Comparison of ENCODE assay signal across 8 cellular contexts in genomic region chr5:179821298-179822058, GRCh38. TPM values are rescaled to one million over a fixed set of nuclear protein-coding genes. Genes with fewer than 3 reads are reported as not detected.
DNase-seq lines count a peak whose midpoint lies in the region; ATAC-seq and TF ChIP-seq lines count a peak whose summit lies in the region.

No MANE protein-coding gene starts in this region.

- no peaks in the 10 kb centered on the region for H3K9me3 ChIP-seq in BE2C
- H3K9me3 ChIP-seq in lung (ENCODE audit: control insufficient read depth in 2 of 2, insufficient read depth in 1 of 2, low read length in 1 of 2): no peaks in the 10 kb centered on the region

- peak; percentile 31 for ATAC-seq in HG03378 (IDR thresholded peaks at IDR 0.05; ENCODE audit: unreplicated experiment)
- peak; percentile 73 for ATAC-seq in activated CD8-positive, alpha-beta T cell treated with anti-CD3 and anti-CD28 coated beads, Interleukin-2, amount 10 ng/mL, durations not matched to agents 7 days and 5 days
- ATAC-seq in lung (ENCODE audit: insufficient read depth, low FRiP score): peak; percentile 68

- no peaks in the 10 kb centered on the region for H3K27me3 Mint-ChIP-seq in activated CD8-positive, alpha-beta T cell treated with anti-CD3 and anti-CD28 coated beads, Interleukin-2, amount 10 ng/mL, durations not matched to agents 7 days and 5 days (ENCODE audit: low read depth)

- no peaks in the 10 kb centered on the region for H3K27me3 ChIP-seq in BE2C
- no peaks in the 10 kb centered on the region for H3K27me3 ChIP-seq in lung (ENCODE audit: control insufficient read depth, insufficient read depth)

- POLR2A ChIA-PET in activated CD8-positive, alpha-beta T cell treated with anti-CD3 and anti-CD28 coated beads, Interleukin-2, amount 10 ng/mL, durations not matched to agents 7 days and 5 days (lab: Charles Lee): interaction anchor here (0.6 to 3.6 kb wide), 15 partner anchors 9 to 471 kb away, joined by 3 to 29 read pairs (median 4); partner anchors contain the start of genes HNRNPH1 and MRNIP

- H3K4me3 ChIP-seq in BE2C (ENCODE audit: low read depth, low read length) (peak overlapping the region; percentile 89), lung (peak overlapping the region; percentile 95)

- H3K27ac ChIP-seq in lung (ENCODE audit: low read depth in 1 of 2, low read length in 1 of 2): peak overlapping the region; percentile 95 to 96

- peak; percentile 60 for TF ChIP-seq POLR2A in GM19099 (IDR thresholded peaks at IDR 0.05; ENCODE audit: extremely low read depth, insufficient read length, low read depth)

- peaks cover 44% of the 10 kb centered on the region for H3K36me3 Mint-ChIP-seq in activated CD8-positive, alpha-beta T cell treated with anti-CD3 and anti-CD28 coated beads, Interleukin-2, amount 10 ng/mL, durations not matched to agents 7 days and 5 days (ENCODE audit: low read depth)

- peak overlapping the region; percentile 91 for H3K4me3 Mint-ChIP-seq in activated CD8-positive, alpha-beta T cell treated with anti-CD3 and anti-CD28 coated beads, Interleukin-2, amount 10 ng/mL, durations not matched to agents 7 days and 5 days

- CTCF ChIA-PET in activated CD8-positive, alpha-beta T cell treated with anti-CD3 and anti-CD28 coated beads, Interleukin-2, amount 10 ng/mL, durations not matched to agents 7 days and 5 days (lab: Charles Lee): interaction anchor here (0.7 to 2.4 kb wide), 4 partner anchors 11 to 59 kb away, joined by 4 to 7 read pairs (median 6); no protein-coding TSS in a partner anchor

- peaks cover 22% of the 10 kb centered on the region for H3K4me1 ChIP-seq in BE2C
- H3K4me1 ChIP-seq in lung (ENCODE audit: control insufficient read depth in 2 of 2, insufficient read depth in 2 of 2, low read length in 2 of 2): peaks cover 5 to 45% of the 10 kb centered on the region in 2 donors

- H3K36me3 ChIP-seq in BE2C (peaks cover 36% of the 10 kb centered on the region), lung (ENCODE audit: control insufficient read depth in 2 of 2, insufficient read depth in 2 of 2, low read length in 2 of 2) (peaks cover 9 to 38% of the 10 kb centered on the region in 2 donors)

- TF ChIP-seq CTCF in BE2C (IDR thresholded peaks at IDR 0.05; ENCODE audit: low read depth, low read length): no peak
- TF ChIP-seq CTCF in lung (IDR thresholded peaks at IDR 0.05; ENCODE audit: control extremely low read depth, extremely low read depth): no peak

- 0 to 1% methylated on average over 50 to 54 of the region's 54 CpGs for WGBS in lung, 2 donors

- peak overlapping the region; percentile 97 for H3K27ac Mint-ChIP-seq in activated CD8-positive, alpha-beta T cell treated with anti-CD3 and anti-CD28 coated beads, Interleukin-2, amount 10 ng/mL, durations not matched to agents 7 days and 5 days

- no peaks in the 10 kb centered on the region for H3K9me3 Mint-ChIP-seq in activated CD8-positive, alpha-beta T cell treated with anti-CD3 and anti-CD28 coated beads, Interleukin-2, amount 10 ng/mL, durations not matched to agents 7 days and 5 days (ENCODE audit: insufficient read depth)

- peak; percentile 95 for DNase-seq in BE2C
- peak; percentile 73 for DNase-seq in NCI-H748 treated with DMSO at 0.1 percent for 48 hours (lab: John Stamatoyannopoulos, UW)
- DNase-seq in activated CD8-positive, alpha-beta T cell treated with anti-CD3 and anti-CD28 coated beads, Interleukin-2, amount 10 ng/mL, durations not matched to agents 7 days and 5 days: peak; percentile 91
- peak; percentile 82 for DNase-seq in effector CD4-positive, alpha-beta T cell
- peak; percentile 97 for DNase-seq in lung (ENCODE audit: low spot score)
- DNase-seq in stimulated activated CD4-positive, alpha-beta T cell treated with anti-CD3 and anti-CD28 coated beads, TNF-alpha, amount 100 ng/mL, for 1 hour (ENCODE audit: low read depth in 3 of 3, low spot score in 1 of 3): peak; percentile 59 to 69 (median 67)

- peaks cover 54% of the 10 kb centered on the region for H3K4me1 Mint-ChIP-seq in activated CD8-positive, alpha-beta T cell treated with anti-CD3 and anti-CD28 coated beads, Interleukin-2, amount 10 ng/mL, durations not matched to agents 7 days and 5 days (ENCODE audit: low read depth)

RNA-seq across cellular contexts. Expression of gene SQSTM1, which starts 0.8 kb away (rescaled TPM):
- 269 TPM for polyA plus RNA-seq in BE2C (2012; ENCODE audit: insufficient read depth, insufficient read length, low read depth)
- total RNA-seq in activated CD8-positive, alpha-beta T cell treated with anti-CD3 and anti-CD28 coated beads, Interleukin-2, amount 10 ng/mL, durations not matched to agents 7 days and 5 days: 100 to 1,000 TPM in 1 of 2 experiments, 10 to 100 TPM in 1; 100.0 to 102 TPM
- total RNA-seq in lung: 100 to 1,000 TPM; 350 to 568 TPM
- 100 to 1,000 TPM; 298 to 394 TPM for polyA plus RNA-seq in lung

RNA-seq across cellular contexts. Expression of gene MGAT4B, which starts 14.8 kb away (rescaled TPM):
- polyA plus RNA-seq in BE2C (2012; ENCODE audit: insufficient read depth, insufficient read length, low read depth): 246 TPM
- 100 to 1,000 TPM in 1 of 2 experiments, 10 to 100 TPM in 1; 85.9 to 103 TPM for total RNA-seq in activated CD8-positive, alpha-beta T cell treated with anti-CD3 and anti-CD28 coated beads, Interleukin-2, amount 10 ng/mL, durations not matched to agents 7 days and 5 days
- 100 to 1,000 TPM in 1 of 2 donors, 10 to 100 TPM in 1; 73.2 to 154 TPM for total RNA-seq in lung
- polyA plus RNA-seq in lung: 10 to 100 TPM; 65.0 to 91.7 TPM

RNA-seq across cellular contexts. Expression of gene LTC4S, which starts 27.7 kb away (rescaled TPM):
- not detected for polyA plus RNA-seq in BE2C (2012; ENCODE audit: insufficient read depth, insufficient read length, low read depth)
- total RNA-seq in activated CD8-positive, alpha-beta T cell treated with anti-CD3 and anti-CD28 coated beads, Interleukin-2, amount 10 ng/mL, durations not matched to agents 7 days and 5 days: 1 to 10 TPM; 3.7 to 3.8 TPM
- total RNA-seq in lung: 10 to 100 TPM in 1 of 2 donors, 1 to 10 TPM in 1; 4.0 to 25.3 TPM
- 10 to 100 TPM in 1 of 2 donors, 1 to 10 TPM in 1; 4.3 to 12.3 TPM for polyA plus RNA-seq in lung

RNA-seq across cellular contexts. Expression of gene MRNIP, which starts 37.1 kb away (rescaled TPM):
- 58.0 TPM for polyA plus RNA-seq in BE2C (2012; ENCODE audit: insufficient read depth, insufficient read length, low read depth)
- total RNA-seq in activated CD8-positive, alpha-beta T cell treated with anti-CD3 and anti-CD28 coated beads, Interleukin-2, amount 10 ng/mL, durations not matched to agents 7 days and 5 days: 10 to 100 TPM; 16.1 to 17.1 TPM
- total RNA-seq in lung: 10 to 100 TPM; 29.5 to 51.0 TPM
- polyA plus RNA-seq in lung: 10 to 100 TPM; 15.4 to 41.2 TPM

Comparison
In these comparisons a context has a peak if more than half of its experiments do, and no peak if none do; other contexts are left out.
1. Peak in every context shown above with its lines: DNase-seq, ATAC-seq, H3K4me3 ChIP-seq and H3K27ac ChIP-seq.